Comparison of ENCODE assay signal across 2 cellular contexts in genomic region chr2:9101763-9102425, GRCh38.
TF ChIP-seq lines count a peak whose summit lies in the region.

No MANE protein-coding gene starts in this region.

TF ChIP-seq in GM23338, 12 proteins besides CTCF, POLR2A, EP300 and RAD21:
- TF ChIP-seq ZNF462 (CRISPR knock-in tag; IDR thresholded peaks at IDR 0.05) (no peak), REST (IDR thresholded peaks at IDR 0.05; ENCODE audit: unreplicated experiment) (no peak), ZNF114 (CRISPR knock-in tag; IDR thresholded peaks at IDR 0.05) (no peak), POLR2AphosphoS5 (IDR thresholded peaks at IDR 0.05; ENCODE audit: low read depth) (no peak), EZH2phosphoT487 (IDR thresholded peaks at IDR 0.05; ENCODE audit: unreplicated experiment) (no peak), STAT1 (IDR thresholded peaks at IDR 0.05; ENCODE audit: unreplicated experiment) (no peak), ZNF331 (CRISPR knock-in tag; IDR thresholded peaks at IDR 0.05; ENCODE audit: low read depth) (no peak), CREB1 (CRISPR knock-in tag; IDR thresholded peaks at IDR 0.05; ENCODE audit: low read depth) (no peak), JUNB (IDR thresholded peaks at IDR 0.05; ENCODE audit: unreplicated experiment) (no peak), NANOG (IDR thresholded peaks at IDR 0.05; ENCODE audit: borderline replicate concordance) (no peak), EZH2 (IDR thresholded peaks at IDR 0.05; ENCODE audit: low read depth, unreplicated experiment) (no peak)

TF ChIP-seq in GM12878, 131 proteins besides CTCF, POLR2A, EP300 and RAD21:
- TF ChIP-seq KLF5 (IDR thresholded peaks at IDR 0.05; ENCODE audit: partially characterized antibody), result no peak
- TF ChIP-seq MEF2B (IDR thresholded peaks at IDR 0.05; ENCODE audit: partially characterized antibody, poor library complexity, severe bottlenecking), result no peak
- no peak for TF ChIP-seq SREBF2 (IDR thresholded peaks at IDR 0.05; ENCODE audit: low read length)
- TF ChIP-seq PAX5 (IDR thresholded peaks at IDR 0.05; ENCODE audit: borderline replicate concordance, low read depth, low read length), result no peak
- TF ChIP-seq YBX1 (IDR thresholded peaks at IDR 0.05), result no peak
- TF ChIP-seq MYB (IDR thresholded peaks at IDR 0.05; ENCODE audit: borderline replicate concordance, low read depth, low read length), result no peak
- no peak for TF ChIP-seq SMARCA5 (IDR thresholded peaks at IDR 0.05)
- TF ChIP-seq BACH1 (IDR thresholded peaks at IDR 0.05; ENCODE audit: borderline replicate concordance), result no peak
- TF ChIP-seq SIX5 (IDR thresholded peaks at IDR 0.05; ENCODE audit: low read depth, low read length, severe bottlenecking), result no peak
- no peak for TF ChIP-seq RELB (IDR thresholded peaks at IDR 0.05; ENCODE audit: low read depth)
- no peak for TF ChIP-seq ZBTB4 (CRISPR knock-in tag; IDR thresholded peaks at IDR 0.05)
- no peak for TF ChIP-seq NR2C2 (IDR thresholded peaks at IDR 0.05; ENCODE audit: borderline replicate concordance, control insufficient read depth, insufficient read length, low read depth)
TF ChIP-seq in GM12878: peak in this region for 0.
